8 cellular contexts compared by ENCODE assay signal in genomic region chr3:189947948-189948723, GRCh38.
DNase-seq lines count a peak whose midpoint lies in the region; ATAC-seq, FAIRE-seq and TF ChIP-seq lines count a peak whose summit lies in the region.

No MANE protein-coding gene starts in this region.

- CTCF ChIA-PET in GM10248 (lab: Yijun Ruan, JAX): interaction anchor here (0.7 to 6.1 kb wide), 33 partner anchors 9 to 691 kb away, joined by 3 to 98 read pairs (median 4); partner anchors contain the start of gene CLDN1
- CTCF ChIA-PET in GM12878 (lab: Yijun Ruan, JAX): interaction anchor here (0.6 to 9.2 kb wide), 63 partner anchors 8 to 1197 kb away, joined by 3 to 288 read pairs (median 4); partner anchors contain the start of gene TP63

- no peaks in the 10 kb centered on the region; a peak in 1 of 4 replicates for H3K27me3 ChIP-seq in GM12878 (replicated peaks in 1 of 2; ENCODE audit: control insufficient read depth in 2 of 2, insufficient read depth in 2 of 2, low read length in 1 of 2)
- H3K27me3 ChIP-seq in sigmoid colon: no peaks in the 10 kb centered on the region

- H3K9me3 ChIP-seq in GM12878 (replicated peaks; ENCODE audit: control insufficient read depth, insufficient read depth, low read length): no peaks in the 10 kb centered on the region
- H3K9me3 ChIP-seq in sigmoid colon: no peaks in the 10 kb centered on the region

- peak overlapping the region; percentile 42 for H2AFZ ChIP-seq in GM12878 (ENCODE audit: control insufficient read depth, low read depth, low read length)

- H3K4me3 Mint-ChIP-seq in neural crest cell: no peak overlapping the region

- WGBS in GM12878 (ENCODE audit: insufficient coverage, insufficient replicate concordance, low lambda C conversion rate, missing lambda C conversion rate): under 1% methylated on average over 6 of the region's 6 CpGs
- 25 to 40% methylated on average over 6 of the region's 6 CpGs for WGBS in sigmoid colon, 2 donors

- SMC1A ChIA-PET in GM12878 (lab: Charles Lee; ENCODE audit: uncharacterized antibody, unreplicated experiment): interaction anchor here (0.6 to 11.1 kb wide), 63 partner anchors 8 to 1081 kb away, joined by 3 to 213 read pairs (median 3); partner anchors contain the start of gene TP63

- no peak overlapping the region for H3K9ac ChIP-seq in GM12878 (ENCODE audit: control insufficient read depth, insufficient read depth, low read length)

- peaks cover 4% of the 10 kb centered on the region for H3K27me3 Mint-ChIP-seq in neural crest cell (ENCODE audit: low read depth)

- H3K36me3 ChIP-seq in GM12878 (ENCODE audit: control insufficient read depth in 2 of 2, insufficient read depth in 2 of 2, low read length in 1 of 2) (no peaks in the 10 kb centered on the region), sigmoid colon (no peaks in the 10 kb centered on the region)

- intact Hi-C loops in GM12878 (cut with micrococcal nuclease; ENCODE audit: unreplicated experiment) (loop anchor here (1.0 to 10.0 kb wide), 5 partner anchors 261 to 678 kb away; no protein-coding TSS in a partner anchor), sigmoid colon (cut with DNase I) (no loop called here)

- no TSS peak for BruUV-seq in GM12878 (replicated peaks; lab: Mats Ljungman, UMichigan)

- H3K4me2 ChIP-seq in GM12878 (ENCODE audit: control insufficient read depth, insufficient read depth): 0 out of 2 replicates have a peak overlapping the region, but pooled peaks have one; percentile 7

- POLR2A ChIA-PET in GM10248 (lab: Yijun Ruan, JAX) (no interaction called here), GM12878 (lab: Charles Lee) (interaction anchor here (1.2 kb wide), 1 partner anchor 9 kb away, joined by 4 read pairs; no protein-coding TSS in a partner anchor)

- peak; percentile 92 for TF ChIP-seq RAD21 in GM12878 (IDR thresholded peaks at IDR 0.05; ENCODE audit: insufficient read depth, low read depth, low read length)

- peak; percentile 79 for FAIRE-seq in GM12878 (lab: Jason Lieb, UNC)

- no peak for TF ChIP-seq POLR2A in GM12878 (IDR thresholded peaks at IDR 0.05; ENCODE audit: low read depth, low read length)
- no peak for TF ChIP-seq POLR2A in sigmoid colon (IDR thresholded peaks at IDR 0.05)

- no peak overlapping the region for H3K4me3 ChIP-seq in GM12878
- no peak overlapping the region for H3K4me3 ChIP-seq in sigmoid colon

- H3K4me1 Mint-ChIP-seq in neural crest cell: no peaks in the 10 kb centered on the region

- DNase-seq in A172 (ENCODE audit: low spot score) (peak; percentile 46), GM10248 (ENCODE audit: extremely low spot score) (peak; percentile 24), NCI-H1694 (lab: John Stamatoyannopoulos, UW) (peak; percentile 43), GM12878 (ENCODE audit: low read depth, low spot score) (peak; percentile 32), neural crest cell (ENCODE audit: low read depth, low spot score) (no peak), hippocampal formation (lab: John Stamatoyannopoulos, UW) (no peak), sigmoid colon (no peak)

- no peak overlapping the region for H3K27ac Mint-ChIP-seq in neural crest cell (ENCODE audit: unreplicated experiment)

- H3K4me1 ChIP-seq in GM12878 (ENCODE audit: control insufficient read depth, insufficient read depth, low read length) (peaks cover 3% of the 10 kb centered on the region; the same call in 1 of the 2 replicates), sigmoid colon (no peaks in the 10 kb centered on the region)

- peak; percentile 29 for TF ChIP-seq CTCF in GM10248 (IDR thresholded peaks at IDR 0.05; ENCODE audit: control extremely low read depth, extremely low read depth, low read depth, missing control alignments)
- peak; percentile 55 to 69 (median 60); a peak in 5 of 6 replicates for TF ChIP-seq CTCF in GM12878 (IDR thresholded peaks at IDR 0.05 in 2 of 3, conservative IDR thresholded peaks at IDR 0.05 in 1 of 3; ENCODE audit: control insufficient read depth in 2 of 3, extremely low read depth in 1 of 3, insufficient read depth in 1 of 3, low read depth in 3 of 3, low read length in 3 of 3)
- TF ChIP-seq CTCF in neural crest cell (conservative IDR thresholded peaks at IDR 0.05): peak; percentile 78
- no peak for TF ChIP-seq CTCF in sigmoid colon (IDR thresholded peaks at IDR 0.05)

- H3K79me2 ChIP-seq in GM12878 (ENCODE audit: control insufficient read depth, insufficient read depth, low read length): no peaks in the 10 kb centered on the region

- H3K36me3 Mint-ChIP-seq in neural crest cell (ENCODE audit: low read depth): no peaks in the 10 kb centered on the region

- H3K27ac ChIP-seq in GM12878 (ENCODE audit: control insufficient read depth, insufficient read depth) (no peak overlapping the region), sigmoid colon (no peak overlapping the region)

- H4K20me1 ChIP-seq in GM12878 (ENCODE audit: control insufficient read depth, insufficient read depth): no peaks in the 10 kb centered on the region

- in situ Hi-C loops in GM12878 (cut with MboI): no loop called here

- TF ChIP-seq EP300 in GM12878 (IDR thresholded peaks at IDR 0.05; ENCODE audit: borderline replicate concordance in 1 of 2, control insufficient read depth in 1 of 2, low read depth in 2 of 2, low read length in 2 of 2) (no peak), sigmoid colon (IDR thresholded peaks at IDR 0.05) (no peak)

- ATAC-seq in GM12878 (peak; percentile 76), GM19467 (IDR thresholded peaks at IDR 0.05; ENCODE audit: unreplicated experiment) (no peak)

- H3K9me3 Mint-ChIP-seq in neural crest cell: peaks cover 3% of the 10 kb centered on the region

- RAD21 ChIA-PET in GM12878 (lab: Charles Lee; ENCODE audit: unreplicated experiment): interaction anchor here (0.6 to 7.6 kb wide), 46 partner anchors 8 to 802 kb away, joined by 3 to 195 read pairs (median 4); no protein-coding TSS in a partner anchor

TF ChIP-seq in GM12878, 131 proteins besides CTCF, POLR2A, EP300 and RAD21 (continues in another document):
- TF ChIP-seq ZZZ3 (IDR thresholded peaks at IDR 0.05; ENCODE audit: control insufficient read depth, insufficient read length, low read depth) (no peak), KLF5 (IDR thresholded peaks at IDR 0.05; ENCODE audit: partially characterized antibody) (no peak), NR2F1 (conservative IDR thresholded peaks at IDR 0.05) (no peak), TAF1 (IDR thresholded peaks at IDR 0.05; ENCODE audit: borderline replicate concordance, low read depth, low read length) (no peak), SUZ12 (IDR thresholded peaks at IDR 0.05; ENCODE audit: unreplicated experiment) (no peak), REST (IDR thresholded peaks at IDR 0.05; ENCODE audit: low read depth, low read length) (no peak)

Comparison
In these comparisons a context has a peak if more than half of its experiments do, and no peak if none do; other contexts are left out.
1. DNase-seq: peak in A172 (single experiment), GM10248 (single experiment), NCI-H1694 (single experiment) and GM12878 (single experiment); none in neural crest cell (single experiment), hippocampal formation (0 of 2) and sigmoid colon (single experiment).
2. CTCF ChIP-seq: peak in GM10248 (single experiment), GM12878 (3 of 3) and neural crest cell (single experiment); none in sigmoid colon (0 of 4).